In the genomic region with DNA sequence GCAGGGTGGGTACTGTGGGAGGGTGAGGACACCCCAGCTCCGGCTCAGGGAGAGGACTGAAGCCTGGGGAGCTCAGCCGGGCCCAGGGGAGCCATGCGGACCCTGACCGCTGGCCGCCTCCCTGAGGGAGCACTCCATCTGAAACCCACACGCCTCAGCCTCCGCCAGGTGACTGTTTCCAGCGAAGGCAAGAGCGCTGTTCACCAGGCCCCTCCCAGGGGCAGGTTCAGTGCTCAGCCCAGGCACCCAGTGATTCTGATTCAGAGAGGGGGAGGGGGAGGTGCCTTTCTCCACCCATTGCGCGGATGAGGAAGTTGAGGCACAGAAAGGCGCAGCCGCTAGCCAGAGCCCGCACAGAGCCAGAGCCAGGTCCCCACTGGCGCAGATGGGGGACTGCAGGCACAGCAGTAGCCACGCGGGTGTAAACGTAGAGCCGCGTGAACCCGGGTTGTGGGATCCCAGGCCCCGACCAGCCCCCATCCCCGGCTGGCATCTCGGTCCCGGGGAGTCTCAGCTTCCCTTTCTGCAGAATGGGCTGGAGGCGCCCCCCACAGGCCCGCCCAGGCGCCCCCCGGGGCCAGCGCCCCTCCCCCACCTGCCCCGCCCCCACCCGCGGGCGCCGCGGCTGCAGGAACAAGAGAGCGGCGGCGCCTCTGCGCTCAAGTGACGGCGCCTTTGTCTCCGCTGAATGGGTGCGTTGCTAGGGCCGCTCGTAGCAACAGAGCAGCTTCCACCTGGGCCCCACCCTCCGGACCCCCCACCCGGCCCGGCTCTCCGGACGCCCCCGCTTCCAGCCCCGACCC, we compare ENCODE assay signal across 9 cellular contexts. TPM values are rescaled to one million over a fixed set of nuclear protein-coding genes. Genes with fewer than 3 reads are reported as not detected.
DNase-seq lines count a peak whose midpoint lies in the region; ATAC-seq and TF ChIP-seq lines count a peak whose summit lies in the region.
"Had no signal": no experiment of that assay in that cellular context is flagged by ENCODE, and none has a peak within 500 bp of the region (broad histone marks: within the 10 kb centered on the region; RNA-seq: fewer than 3 reads in every experiment).

No MANE protein-coding gene starts in this region.

- H3K4me3 Mint-ChIP-seq in mesothelial cell of epicardium = peak overlapping the region; percentile 24
- H3K4me3 Mint-ChIP-seq: natural killer cell had no signal

- no TSS peak for BruUV-seq in mammary epithelial cell (replicated peaks; lab: Mats Ljungman, UMichigan)

- in situ Hi-C loops in mammary epithelial cell (cut with MboI; ENCODE audit: low sequenced_read_pairs in 2 of 2) = no loop called here

- H3K9me3 ChIP-seq in mammary epithelial cell (replicated peaks; ENCODE audit: insufficient read depth, low read length) = no peaks in the 10 kb centered on the region

- H3K4me3 ChIP-seq in mammary epithelial cell (replicated peaks in 1 of 3; ENCODE audit: insufficient read depth in 1 of 3, low read depth in 2 of 3, low read length in 3 of 3) = peak overlapping the region in 1 of 3 experiments; percentile 16

- H3K9me3 Mint-ChIP-seq in mesothelial cell of epicardium = no peaks in the 10 kb centered on the region
- H3K9me3 Mint-ChIP-seq: natural killer cell had no signal

- H3K27me3 Mint-ChIP-seq in mesothelial cell of epicardium (ENCODE audit: low read depth) = peaks cover 42% of the 10 kb centered on the region

- no peak overlapping the region for H3K27ac ChIP-seq in mammary epithelial cell (ENCODE audit: insufficient read depth, low read depth, low read length)

- DNase-seq in DMS79 treated with DMSO at 0.1 percent for 48 hours (lab: John Stamatoyannopoulos, UW) (peak; percentile 51), NCI-H1092 (lab: John Stamatoyannopoulos, UW) (peak; percentile 60), mammary epithelial cell (peak; percentile 12), mesothelial cell of epicardium (ENCODE audit: low spot score in 2 of 2, unreplicated experiment in 2 of 2) (no peak), NCI-H187 (lab: John Stamatoyannopoulos, UW) (no peak)
- DNase-seq: natural killer cell, PC-3 had no signal

- peak overlapping the region; percentile 57 for H3K4me2 ChIP-seq in mammary epithelial cell (ENCODE audit: insufficient read depth, low read depth, low read length)

- 23% methylated on average over 16 of the region's 53 CpGs for WGBS in mammary epithelial cell (ENCODE audit: low coverage, missing lambda C conversion rate)

- CTCF ChIA-PET in mammary epithelial cell (lab: Charles Lee; ENCODE audit: low non-redundant PET) = interaction anchor here (0.5 kb wide), 1 partner anchor 67 kb away, joined by 3 read pairs; no protein-coding TSS in a partner anchor

- dilution Hi-C loops in mammary epithelial cell (cut with HindIII; ENCODE audit: low sequenced_read_pairs) = no loop called here

- H3K36me3 ChIP-seq in mammary epithelial cell (ENCODE audit: insufficient read depth, low read length) = no peaks in the 10 kb centered on the region

- H3K4me1 Mint-ChIP-seq in mesothelial cell of epicardium = peaks cover 5% of the 10 kb centered on the region

- no peak overlapping the region for H3K27ac Mint-ChIP-seq in mesothelial cell of epicardium
- H3K27ac Mint-ChIP-seq: natural killer cell had no signal

- no peak for TF ChIP-seq CTCF in mammary epithelial cell (conservative IDR thresholded peaks at IDR 0.05 in 1 of 2, IDR thresholded peaks at IDR 0.05 in 1 of 2; ENCODE audit: extremely low read depth in 1 of 2, insufficient read depth in 1 of 2, low read depth in 1 of 2, low read length in 2 of 2)
- TF ChIP-seq CTCF in mesothelial cell of epicardium (IDR thresholded peaks at IDR 0.05; ENCODE audit: unreplicated experiment) = no peak

- no peaks in the 10 kb centered on the region for H4K20me1 ChIP-seq in mammary epithelial cell (ENCODE audit: insufficient read depth, low read length)

- peaks cover 5% of the 10 kb centered on the region for H3K4me1 ChIP-seq in mammary epithelial cell (ENCODE audit: insufficient read depth, low read length)

- ATAC-seq in GM19324 (IDR thresholded peaks at IDR 0.05; ENCODE audit: low FRiP score, unreplicated experiment) = no peak
- ATAC-seq in GM18907 (IDR thresholded peaks at IDR 0.05; ENCODE audit: unreplicated experiment) = no peak
- ATAC-seq: natural killer cell, PC-3 had no signal

- intact Hi-C loops in mammary epithelial cell (cut with micrococcal nuclease) = no loop called here

- no peak overlapping the region for H3K9ac ChIP-seq in mammary epithelial cell (ENCODE audit: insufficient read depth, low read length)

- no peaks in the 10 kb centered on the region for H3K36me3 Mint-ChIP-seq in mesothelial cell of epicardium
- H3K36me3 Mint-ChIP-seq: natural killer cell had no signal

- peaks cover 17% of the 10 kb centered on the region for H3K27me3 ChIP-seq in mammary epithelial cell (ENCODE audit: insufficient read depth, low read length)

- H3K79me2 ChIP-seq in mammary epithelial cell (ENCODE audit: insufficient read depth, low read length) = no peaks in the 10 kb centered on the region

- no peak overlapping the region for H2AFZ ChIP-seq in mammary epithelial cell (ENCODE audit: low read depth, low read length)

RNA-seq across cellular contexts. Expression of a gene that starts 27.2 kb away (rescaled TPM):
- total RNA-seq in mammary epithelial cell (under 1 TPM; 0.50 to 0.52 TPM), mesothelial cell of epicardium (0.62 to 0.78 TPM (median 0.63 TPM) in 3 replicates)
- polyA plus RNA-seq in mammary epithelial cell = 0.10 TPM
- polyA minus RNA-seq in mammary epithelial cell = not detected
- total RNA-seq: natural killer cell, PC-3 had no signal

RNA-seq across cellular contexts. Expression of a gene that starts 29.8 kb away (rescaled TPM):
- not detected for total RNA-seq in mammary epithelial cell
- not detected for polyA plus RNA-seq in mammary epithelial cell
- not detected for polyA minus RNA-seq in mammary epithelial cell
- total RNA-seq in mesothelial cell of epicardium = 0.25 TPM in 1 of 3 replicates, not detected in the others
- total RNA-seq: natural killer cell, PC-3 had no signal

Comparison
In these comparisons a context has a peak if more than half of its experiments do, and no peak if none do; other contexts are left out.
1. DNase-seq: peak in DMS79 treated with DMSO at 0.1 percent for 48 hours (single experiment), NCI-H1092 (single experiment) and mammary epithelial cell (single experiment); none in mesothelial cell of epicardium (0 of 2) and NCI-H187 (0 of 2).